ENCODE assay signal across 16 cellular contexts in genomic region chr3:160169139-160169830, GRCh38. TPM values are rescaled to one million over a fixed set of nuclear protein-coding genes. Genes with fewer than 3 reads are reported as not detected.
DNase-seq lines count a peak whose midpoint lies in the region; ATAC-seq and TF ChIP-seq lines count a peak whose summit lies in the region.
"Had no signal": no experiment of that assay in that cellular context is flagged by ENCODE, and none has a peak within 500 bp of the region (broad histone marks: within the 10 kb centered on the region; RNA-seq: fewer than 3 reads in every experiment).

No MANE protein-coding gene starts in this region.

- no peak for TF ChIP-seq POLR2A in gastroesophageal sphincter (IDR thresholded peaks at IDR 0.05)

- H3K9me3 ChIP-seq in gastroesophageal sphincter: no peaks in the 10 kb centered on the region
- H3K9me3 ChIP-seq: ovary, suprapubic skin had no signal

- no peak for TF ChIP-seq EP300 in gastroesophageal sphincter (IDR thresholded peaks at IDR 0.05)

- H3K27me3 ChIP-seq in ACC112 (ENCODE audit: insufficient read depth, low read length) (no peaks in the 10 kb centered on the region), gastroesophageal sphincter (no peaks in the 10 kb centered on the region)
- H3K27me3 ChIP-seq: ovary, suprapubic skin had no signal

- H3K4me1 ChIP-seq in ACC112 (ENCODE audit: control insufficient read depth, insufficient read depth, low read length, unreplicated experiment) (peaks cover 19% of the 10 kb centered on the region), gastroesophageal sphincter (no peaks in the 10 kb centered on the region)
- H3K4me1 ChIP-seq: suprapubic skin had no signal

- peak; percentile 19 for DNase-seq in HS-27A (ENCODE audit: low read depth)
- DNase-seq in astrocyte of the hippocampus (ENCODE audit: low read depth, low spot score): peak; percentile 80
- DNase-seq in kidney glomerular epithelial cell (lab: John Stamatoyannopoulos, UW): peak; percentile 24
- DNase-seq in cerebellar cortex (ENCODE audit: low spot score): no peak
- DNase-seq: activated effector memory CD4-positive, alpha-beta T cell treated with anti-CD3 and anti-CD28 coated beads, Interleukin-2, amount 50 U/mL, for 16 hours; effector CD8-positive, alpha-beta T cell; kidney; NCI-H2081 treated with DMSO at 0.1 percent for 48 hours; ovary; stimulated activated CD4-positive, alpha-beta T cell treated with anti-CD3 and anti-CD28 coated beads, Interleukin-4, amount 100 ng/mL, for 1 hour had no signal

- H3K27ac ChIP-seq in ACC112 (ENCODE audit: low read depth, low read length): peak overlapping the region; percentile 67
- no peak overlapping the region for H3K27ac ChIP-seq in gastroesophageal sphincter
- H3K27ac ChIP-seq: ovary, suprapubic skin had no signal

- no peaks in the 10 kb centered on the region for H3K79me2 ChIP-seq in ACC112 (ENCODE audit: control insufficient read depth, insufficient read depth, low read length, unreplicated experiment)

- no peak for TF ChIP-seq CTCF in gastroesophageal sphincter (IDR thresholded peaks at IDR 0.05)

- no peak for ATAC-seq in HG03354 (IDR thresholded peaks at IDR 0.05; ENCODE audit: poor library complexity, severe bottlenecking, unreplicated experiment)
- no peak for ATAC-seq in GM19452 (IDR thresholded peaks at IDR 0.05; ENCODE audit: unreplicated experiment)
- ATAC-seq in gastroesophageal sphincter: no peak

- no peaks in the 10 kb centered on the region for H3K36me3 ChIP-seq in ACC112 (ENCODE audit: insufficient read depth, low read length)
- no peaks in the 10 kb centered on the region for H3K36me3 ChIP-seq in gastroesophageal sphincter
- H3K36me3 ChIP-seq: ovary, suprapubic skin had no signal

- H3K4me3 ChIP-seq in ACC112 (ENCODE audit: low read depth, low read length): peak overlapping the region; percentile 25; the same call in 1 of the 2 replicates
- no peak overlapping the region for H3K4me3 ChIP-seq in gastroesophageal sphincter
- H3K4me3 ChIP-seq: ovary, suprapubic skin had no signal

- 35 to 58% methylated on average over 7 of the region's 7 CpGs for WGBS in gastroesophageal sphincter (ENCODE audit: low coverage in 1 of 2), 2 donors

- H2AFZ ChIP-seq in ACC112 (ENCODE audit: low read length, unreplicated experiment): no peak overlapping the region

RNA-seq across cellular contexts. Expression of gene C3orf80, which starts 55.9 kb away (rescaled TPM):
- 1 to 10 TPM in 1 of 4 donors, under 1 TPM in 3; 0.12 to 1.1 (median 0.46) TPM for total RNA-seq in gastroesophageal sphincter
- total RNA-seq: B cell had no signal
